In the genomic region with DNA sequence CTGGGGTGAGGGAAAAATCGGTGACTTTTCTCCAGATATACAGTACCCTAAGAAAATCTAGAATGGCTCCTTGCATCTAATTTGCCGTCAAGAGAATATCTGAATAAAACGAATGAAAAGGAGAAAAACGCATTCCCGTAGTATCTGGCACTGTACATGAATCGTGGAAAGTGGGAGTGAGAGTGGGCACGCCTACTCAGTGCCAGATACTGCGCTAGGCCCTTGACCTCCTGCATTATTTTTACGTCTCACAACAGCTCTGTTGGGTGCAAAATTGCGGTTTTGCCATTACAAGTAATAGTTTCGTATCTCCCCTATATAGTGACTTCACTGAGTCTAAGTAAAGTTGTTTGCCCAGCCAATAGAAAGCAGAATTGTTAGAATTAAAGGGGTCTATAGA, we compare ENCODE assay signal across 8 cellular contexts. TPM values are rescaled to one million over a fixed set of nuclear protein-coding genes. Genes with fewer than 3 reads are reported as not detected.
DNase-seq lines count a peak whose midpoint lies in the region; ATAC-seq and TF ChIP-seq lines count a peak whose summit lies in the region.

No MANE protein-coding gene starts in this region.

- intact Hi-C loops in right cardiac atrium (cut with DNase I): no loop called here
- intact Hi-C loops in testis (cut with DNase I; ENCODE audit: low total_unique reads): no loop called here
- intact Hi-C loops in thyroid gland (cut with DNase I): no loop called here

- TF ChIP-seq CTCF in NB4 (IDR thresholded peaks at IDR 0.05; ENCODE audit: low read depth, low read length) (no peak), testis (IDR thresholded peaks at IDR 0.05) (no peak), thyroid gland (IDR thresholded peaks at IDR 0.05) (no peak)

- H3K27ac Mint-ChIP-seq in CD4-positive, CD25-positive, alpha-beta regulatory T cell: no peak overlapping the region

- H3K4me3 Mint-ChIP-seq in CD4-positive, CD25-positive, alpha-beta regulatory T cell: peak overlapping the region; percentile 13 to 44 (median 32)

- no peaks in the 10 kb centered on the region for H3K36me3 ChIP-seq in CD4-positive, CD25-positive, alpha-beta regulatory T cell (ENCODE audit: control insufficient read depth, insufficient read depth, low read length)
- no peaks in the 10 kb centered on the region for H3K36me3 ChIP-seq in testis (ENCODE audit: low read depth, missing control alignments)
- no peaks in the 10 kb centered on the region for H3K36me3 ChIP-seq in thyroid gland

- in situ Hi-C loops in ACHN (cut with HindIII; ENCODE audit: low pct_ligation_motif_present, low pct_unique_long_range_greater_than_20kb, low sequenced_read_pairs): no loop called here

- 68% methylated on average over 11 of the region's 11 CpGs for WGBS in right cardiac atrium
- WGBS in testis, 2 donors: 31 to 48% methylated on average over 11 of the region's 11 CpGs
- WGBS in thyroid gland, 2 donors: 58 to 67% methylated on average over 11 of the region's 11 CpGs

- H3K27me3 ChIP-seq in CD4-positive, CD25-positive, alpha-beta regulatory T cell (ENCODE audit: control insufficient read depth, insufficient read depth, low read length): peaks cover 29% of the 10 kb centered on the region
- H3K27me3 ChIP-seq in right cardiac atrium (ENCODE audit: control insufficient read depth, insufficient read depth) (no peaks in the 10 kb centered on the region), testis (no peaks in the 10 kb centered on the region), thyroid gland (no peaks in the 10 kb centered on the region)

- TF ChIP-seq POLR2A in NB4 (IDR thresholded peaks at IDR 0.05; ENCODE audit: extremely low read depth, insufficient read length): no peak
- TF ChIP-seq POLR2A in testis (IDR thresholded peaks at IDR 0.05): no peak
- TF ChIP-seq POLR2A in thyroid gland (IDR thresholded peaks at IDR 0.05): no peak

- no peak for DNase-seq in CD4-positive, CD25-positive, alpha-beta regulatory T cell
- DNase-seq in NB4 (ENCODE audit: low read depth) (no peak), right cardiac atrium (no peak), testis (no peak), ACHN (no peak), thyroid gland (no peak)
- DNase-seq in stimulated activated CD4-positive, alpha-beta T cell treated with anti-CD3 and anti-CD28 coated beads, Interleukin-12 subunit alpha, Interleukin-12 subunit beta, amount 100 ng/mL, for 4 hours: no peak

- peaks cover 46% of the 10 kb centered on the region for H3K27me3 Mint-ChIP-seq in CD4-positive, CD25-positive, alpha-beta regulatory T cell

- H3K36me3 Mint-ChIP-seq in CD4-positive, CD25-positive, alpha-beta regulatory T cell: no peaks in the 10 kb centered on the region

- H3K9me3 ChIP-seq in CD4-positive, CD25-positive, alpha-beta regulatory T cell (ENCODE audit: control insufficient read depth in 2 of 2, low read length in 2 of 2): no peaks in the 10 kb centered on the region
- H3K9me3 ChIP-seq in right cardiac atrium (ENCODE audit: control insufficient read depth, low read length) (no peaks in the 10 kb centered on the region), testis (no peaks in the 10 kb centered on the region), thyroid gland (no peaks in the 10 kb centered on the region)

- no peaks in the 10 kb centered on the region for H3K9me3 Mint-ChIP-seq in CD4-positive, CD25-positive, alpha-beta regulatory T cell

- peaks cover 7% of the 10 kb centered on the region for H3K4me1 ChIP-seq in CD4-positive, CD25-positive, alpha-beta regulatory T cell (ENCODE audit: control insufficient read depth, insufficient read depth, low read length, poor library complexity, severe bottlenecking)
- no peaks in the 10 kb centered on the region for H3K4me1 ChIP-seq in right cardiac atrium (ENCODE audit: control insufficient read depth, insufficient read depth, low read length)
- no peaks in the 10 kb centered on the region for H3K4me1 ChIP-seq in testis
- H3K4me1 ChIP-seq in thyroid gland: peaks cover 0 to 4% of the 10 kb centered on the region in 2 donors

- peaks cover 5 to 17% (median 9%) of the 10 kb centered on the region in 4 donors for H3K4me1 Mint-ChIP-seq in CD4-positive, CD25-positive, alpha-beta regulatory T cell

- H3K4me3 ChIP-seq in CD4-positive, CD25-positive, alpha-beta regulatory T cell (ENCODE audit: low read depth, low read length): no peak overlapping the region
- H3K4me3 ChIP-seq in NB4 (ENCODE audit: low read depth, low read length) (peak overlapping the region; percentile 27), right cardiac atrium (ENCODE audit: low read length) (peak overlapping the region; percentile 25), testis (peak overlapping the region; percentile 55 to 58), thyroid gland (replicated peaks in 1 of 3) (peak overlapping the region in 1 of 3 donors; percentile 28)

- ATAC-seq in CD4-positive, CD25-positive, alpha-beta regulatory T cell (ENCODE audit: low read depth in 2 of 2): no peak
- ATAC-seq in GM21390 (IDR thresholded peaks at IDR 0.05; ENCODE audit: unreplicated experiment): peak; percentile 44
- ATAC-seq in right cardiac atrium: no peak

- no peak overlapping the region for H3K27ac ChIP-seq in CD4-positive, CD25-positive, alpha-beta regulatory T cell (ENCODE audit: insufficient read depth, low read length, poor library complexity, severe bottlenecking)
- H3K27ac ChIP-seq in right cardiac atrium (ENCODE audit: low read length) (no peak overlapping the region), testis (peak overlapping the region in 1 of 2 donors; percentile 6), thyroid gland (no peak overlapping the region)

RNA-seq across cellular contexts. Expression of gene CALHM6, which starts 1.3 kb away (rescaled TPM):
- total RNA-seq in CD4-positive, CD25-positive, alpha-beta regulatory T cell: 2.1 TPM
- polyA plus RNA-seq in CD4-positive, CD25-positive, alpha-beta regulatory T cell: 1 to 10 TPM; 2.7 to 9.4 (median 5.4) TPM
- total RNA-seq in right cardiac atrium (1 to 10 TPM; 3.0 to 4.8 (median 3.8) TPM), testis (10 to 100 TPM in 1 of 2 donors, 1 to 10 TPM in 1; 9.7 to 10.4 TPM), thyroid gland (1 to 10 TPM; 1.3 to 2.9 (median 2.3) TPM)
- polyA plus RNA-seq in right cardiac atrium (5.9 TPM), testis (ENCODE audit: insufficient read depth, low read depth, low replicate concordance) (15.7 TPM)

RNA-seq across cellular contexts. Expression of gene CALHM5, which starts 48.9 kb away (rescaled TPM):
- total RNA-seq in CD4-positive, CD25-positive, alpha-beta regulatory T cell: 0.10 TPM
- polyA plus RNA-seq in CD4-positive, CD25-positive, alpha-beta regulatory T cell: not detected
- 1 to 10 TPM; 2.0 to 2.8 (median 2.4) TPM for total RNA-seq in right cardiac atrium
- 1.2 TPM for polyA plus RNA-seq in right cardiac atrium
- 1 to 10 TPM; 2.0 TPM for total RNA-seq in testis
- 1.5 TPM for polyA plus RNA-seq in testis (ENCODE audit: insufficient read depth, low read depth, low replicate concordance)
- total RNA-seq in thyroid gland: 1 to 10 TPM in 1 of 4 donors, under 1 TPM in 3; 0.59 to 1.3 (median 0.69) TPM
